Comparison of ENCODE assay signal across 18 cellular contexts in genomic region chr4:102901804-102902203, GRCh38. TPM values are rescaled to one million over a fixed set of nuclear protein-coding genes. Genes with fewer than 3 reads are reported as not detected.
DNase-seq lines count a peak whose midpoint lies in the region; ATAC-seq, FAIRE-seq and TF ChIP-seq lines count a peak whose summit lies in the region.
"Had no signal": no experiment of that assay in that cellular context is flagged by ENCODE, and none has a peak within 500 bp of the region (broad histone marks: within the 10 kb centered on the region; RNA-seq: fewer than 3 reads in every experiment).

No MANE protein-coding gene starts in this region.

- H3K4me3 ChIP-seq in GM12878 (no peak overlapping the region), neuronal stem cell (ENCODE audit: low read length in 2 of 2) (no peak overlapping the region), upper lobe of right lung (no peak overlapping the region)

- H4K8ac ChIP-seq in neuronal stem cell (ENCODE audit: low read depth, low read length) = no peak overlapping the region

- H3K23ac ChIP-seq in neuronal stem cell (ENCODE audit: low read depth, low read length, poor library complexity) = no peak overlapping the region

- ATAC-seq in GM12878 (no peak), upper lobe of right lung (no peak)

- H3K79me1 ChIP-seq in neuronal stem cell (ENCODE audit: low read depth, low read length) = no peaks in the 10 kb centered on the region

- H4K20me1 ChIP-seq in GM12878 (ENCODE audit: control insufficient read depth, insufficient read depth) = no peaks in the 10 kb centered on the region

- FAIRE-seq in GM12878 (lab: Jason Lieb, UNC) = no peak
- FAIRE-seq: GM12892, H1 had no signal

- no peak overlapping the region for H3K4me2 ChIP-seq in GM12878 (ENCODE audit: control insufficient read depth, insufficient read depth)
- no peak overlapping the region for H3K4me2 ChIP-seq in neuronal stem cell (ENCODE audit: insufficient read depth, low read length, poor library complexity, severe bottlenecking)

- DNase-seq in LHCN-M2 (ENCODE audit: low read depth) = peak; percentile 3
- DNase-seq in GM12878 (ENCODE audit: low read depth, low spot score) = no peak
- no peak for DNase-seq in neuronal stem cell (ENCODE audit: low spot score)
- no peak for DNase-seq in mucosa of gallbladder (ENCODE audit: low spot score)
- DNase-seq in amniotic stem cell (lab: John Stamatoyannopoulos, UW) = no peak
- DNase-seq in upper lobe of right lung = no peak
- DNase-seq: C1 segment of cervical spinal cord; Calu3; CD4-positive, alpha-beta memory T cell; COR-L47; DMS53; DMS79 treated with DMSO at 0.1 percent for 48 hours; GF-D8; H7; HCEC 1CT had no signal

- SMC1A ChIA-PET in GM12878 (lab: Charles Lee; ENCODE audit: uncharacterized antibody, unreplicated experiment) = no interaction called here

- H3K14ac ChIP-seq in neuronal stem cell (ENCODE audit: low read length) = no peak overlapping the region

- H2AFZ ChIP-seq in GM12878 (ENCODE audit: control insufficient read depth, low read depth, low read length) = no peak overlapping the region
- H2AFZ ChIP-seq in neuronal stem cell (ENCODE audit: low read length) = peak overlapping the region; percentile 23

- no peak overlapping the region for H4K91ac ChIP-seq in neuronal stem cell (ENCODE audit: low read depth, low read length, poor library complexity)

- no peak for TF ChIP-seq EP300 in GM12878 (IDR thresholded peaks at IDR 0.05; ENCODE audit: borderline replicate concordance in 1 of 2, control insufficient read depth in 1 of 2, low read depth in 2 of 2, low read length in 2 of 2)

- H2BK15ac ChIP-seq in neuronal stem cell (ENCODE audit: low read length) = no peak overlapping the region

- no peak for TF ChIP-seq POLR2A in GM12878 (IDR thresholded peaks at IDR 0.05; ENCODE audit: low read depth, low read length)

- H2BK5ac ChIP-seq in neuronal stem cell (ENCODE audit: low read length) = no peak overlapping the region

- H3K9me3 ChIP-seq in GM12878 (replicated peaks; ENCODE audit: control insufficient read depth, insufficient read depth, low read length) = no peaks in the 10 kb centered on the region
- no peaks in the 10 kb centered on the region for H3K9me3 ChIP-seq in neuronal stem cell (replicated peaks in 1 of 2; ENCODE audit: control insufficient read depth in 2 of 2, insufficient read depth in 1 of 2, low read depth in 1 of 2, low read length in 2 of 2)
- no peaks in the 10 kb centered on the region for H3K9me3 ChIP-seq in upper lobe of right lung

- no peak overlapping the region for H2BK120ac ChIP-seq in neuronal stem cell (ENCODE audit: low read depth, low read length)

- H2AK5ac ChIP-seq in neuronal stem cell (ENCODE audit: low read depth, low read length) = no peak overlapping the region

- no peak for TF ChIP-seq CTCF in 22Rv1 (IDR thresholded peaks at IDR 0.05)
- TF ChIP-seq CTCF in GM12878 (IDR thresholded peaks at IDR 0.05 in 2 of 3, conservative IDR thresholded peaks at IDR 0.05 in 1 of 3; ENCODE audit: control insufficient read depth in 2 of 3, extremely low read depth in 1 of 3, insufficient read depth in 1 of 3, low read depth in 3 of 3, low read length in 3 of 3) = no peak
- TF ChIP-seq CTCF in upper lobe of right lung (IDR thresholded peaks at IDR 0.05) = no peak

- H3K4me1 ChIP-seq in GM12878 (ENCODE audit: control insufficient read depth, insufficient read depth, low read length) (no peaks in the 10 kb centered on the region), neuronal stem cell (ENCODE audit: control insufficient read depth in 2 of 2, insufficient read depth in 1 of 2, low read depth in 1 of 2, low read length in 2 of 2) (no peaks in the 10 kb centered on the region), upper lobe of right lung (no peaks in the 10 kb centered on the region)

- in situ Hi-C loops in GM12878 (cut with MboI) = no loop called here

- POLR2A ChIA-PET in GM12878 (lab: Charles Lee) = no interaction called here

- RAD21 ChIA-PET in GM12878 (lab: Charles Lee; ENCODE audit: unreplicated experiment) = no interaction called here

- no peaks in the 10 kb centered on the region for H3K27me3 ChIP-seq in GM12878 (replicated peaks in 1 of 2; ENCODE audit: control insufficient read depth in 2 of 2, insufficient read depth in 2 of 2, low read length in 1 of 2)
- no peaks in the 10 kb centered on the region for H3K27me3 ChIP-seq in neuronal stem cell (ENCODE audit: control insufficient read depth in 3 of 3, insufficient read depth in 3 of 3, low read depth in 1 of 3, low read length in 3 of 3)
- H3K27me3 ChIP-seq in upper lobe of right lung = no peaks in the 10 kb centered on the region

- H3K79me2 ChIP-seq in GM12878 (ENCODE audit: control insufficient read depth, insufficient read depth, low read length) = no peaks in the 10 kb centered on the region

- no peaks in the 10 kb centered on the region for H3K36me3 ChIP-seq in GM12878 (ENCODE audit: control insufficient read depth in 2 of 2, insufficient read depth in 2 of 2, low read length in 1 of 2)
- H3K36me3 ChIP-seq in neuronal stem cell (replicated peaks in 1 of 2; ENCODE audit: control insufficient read depth in 2 of 2, insufficient read depth in 2 of 2, low read length in 2 of 2) = no peaks in the 10 kb centered on the region
- no peaks in the 10 kb centered on the region for H3K36me3 ChIP-seq in upper lobe of right lung

- intact Hi-C loops in GM12878 (cut with micrococcal nuclease; ENCODE audit: unreplicated experiment) (no loop called here), upper lobe of right lung (cut with DNase I) (no loop called here)

- 23% methylated on average over 2 of the region's 2 CpGs for WGBS in GM12878 (ENCODE audit: insufficient coverage, insufficient replicate concordance, low lambda C conversion rate, missing lambda C conversion rate)
- no CpG with 5 or more reads among the region's 2 CpGs for WGBS in neuronal stem cell (ENCODE audit: extremely low coverage in 2 of 2, insufficient read length in 2 of 2, insufficient replicate concordance in 1 of 2), 2 donors

- no peak for TF ChIP-seq RAD21 in GM12878 (IDR thresholded peaks at IDR 0.05; ENCODE audit: insufficient read depth, low read depth, low read length)

- H3K27ac ChIP-seq in 22Rv1 = peak overlapping the region; percentile 45; the same call in 1 of the 2 replicates
- no peak overlapping the region for H3K27ac ChIP-seq in GM12878 (ENCODE audit: control insufficient read depth, insufficient read depth)
- no peak overlapping the region for H3K27ac ChIP-seq in neuronal stem cell (replicated peaks; ENCODE audit: low read length)
- H3K27ac ChIP-seq in upper lobe of right lung = no peak overlapping the region

- H2BK12ac ChIP-seq in neuronal stem cell (ENCODE audit: low read length) = no peak overlapping the region

- H3K9ac ChIP-seq in GM12878 (ENCODE audit: control insufficient read depth, insufficient read depth, low read length) (no peak overlapping the region), neuronal stem cell (ENCODE audit: low read depth, low read length, poor library complexity) (no peak overlapping the region)

- CTCF ChIA-PET in GM12878 (lab: Yijun Ruan, JAX) = interaction anchor here (0.6 kb wide), 1 partner anchor 299 kb away, joined by 3 read pairs; no protein-coding TSS in a partner anchor

- no peak overlapping the region for H3K18ac ChIP-seq in neuronal stem cell (ENCODE audit: low read length)

- H3K4ac ChIP-seq in neuronal stem cell (ENCODE audit: low read length) = no peak overlapping the region

- BruUV-seq in GM12878 (replicated peaks; lab: Mats Ljungman, UMichigan) = no TSS peak

TF ChIP-seq in GM12878, 131 proteins besides CTCF, POLR2A, EP300 and RAD21:
- TF ChIP-seq TCF7 (IDR thresholded peaks at IDR 0.05; ENCODE audit: borderline replicate concordance) (peak; percentile 46; the same call in 1 of the 2 replicates), ETV6 (conservative IDR thresholded peaks at IDR 0.05 in 1 of 2, IDR thresholded peaks at IDR 0.05 in 1 of 2; ENCODE audit: borderline replicate concordance in 1 of 2, low read depth in 1 of 2) (no peak)
TF ChIP-seq in GM12878: peak in this region for 1.

RNA-seq across cellular contexts. Expression of gene CISD2, which starts 33.0 kb away (rescaled TPM):
- total RNA-seq in LHCN-M2 (2014; rRNA removed) = 40.7 and 50.3 TPM in 2 replicates
- polyA plus RNA-seq in LHCN-M2 (2012) = 35.2 TPM
- total RNA-seq in GM12878 (2013; cell fraction: nucleolus; rRNA removed) = 8.6 and 10.1 TPM in 2 replicates
- total RNA-seq in GM12878 (2014; rRNA removed) = 33.4 and 39.6 TPM in 2 replicates
- total RNA-seq in GM12878 (2014; rRNA removed; fragmentation: Illumina TruSeq; extraction: Trizol) = 34.0 and 35.4 TPM in 2 replicates
- 29.1 and 31.7 TPM in 2 replicates for total RNA-seq in GM12878 (2021)
- polyA plus RNA-seq in GM12878 (2011; ENCODE audit: low read depth) = 11.5 TPM
- 42.4 and 75.5 TPM in 2 replicates for polyA plus RNA-seq in GM12878 (2011; rRNA removed)
- 15.0 and 23.2 TPM in 2 replicates for polyA plus RNA-seq in GM12878 (2011; cell fraction: cytosol; rRNA removed)
- polyA plus RNA-seq in GM12878 (2011; cell fraction: nucleus; rRNA removed) = 10.7 and 11.9 TPM in 2 replicates
- 29.2 and 31.4 TPM in 2 replicates for polyA plus RNA-seq in GM12878 (2012)
- 31.4 and 36.2 TPM in 2 replicates for polyA plus RNA-seq in GM12878 (2014; fragmentation: Illumina TruSeq; extraction: Trizol)
- 10 to 100 TPM; 52.3 to 55.9 TPM for polyA plus RNA-seq in GM12878 (2014; fragmentation: Nextera tagmentation; extraction: Ambion mirVana)
- 28.6 and 29.5 TPM in 2 replicates for polyA plus RNA-seq in GM12878 (2014; rRNA removed)
- polyA plus RNA-seq in GM12878 (2016; fragmentation: Nextera tagmentation; extraction: Ambion mirVana) = 100 to 1,000 TPM; 128 to 132 TPM
- polyA minus RNA-seq in GM12878 (2011; rRNA and poly(A)+ RNA removed) = 12.0 and 13.4 TPM in 2 replicates
- polyA minus RNA-seq in GM12878 (2011; cell fraction: cytosol; rRNA and poly(A)+ RNA removed) = 5.3 and 11.3 TPM in 2 replicates
- 3.0 and 4.2 TPM in 2 replicates for polyA minus RNA-seq in GM12878 (2011; cell fraction: nucleus; rRNA and poly(A)+ RNA removed)
- polyA plus RNA-seq in neuronal stem cell (2013, experiment 1 of 2) = 53.4 TPM
- polyA plus RNA-seq in neuronal stem cell (2013, experiment 2 of 2) = 55.2 TPM
- 39.3 TPM for total RNA-seq in mucosa of gallbladder
- total RNA-seq in upper lobe of right lung = 24.7 TPM
